17 cellular contexts compared by ENCODE assay signal in the genomic region with DNA sequence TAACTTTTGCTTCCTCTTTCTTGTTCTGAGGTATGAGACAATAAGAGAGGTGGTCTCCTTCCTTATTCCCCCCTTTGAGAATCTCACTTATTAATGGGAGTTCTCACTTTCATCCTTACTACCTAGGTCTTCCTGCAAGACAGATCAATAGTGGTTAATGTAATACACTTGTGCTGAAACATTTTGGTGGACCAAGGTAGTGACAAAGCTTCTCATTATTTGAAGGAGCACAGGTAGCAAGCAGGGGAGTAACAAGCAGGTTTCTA. TPM values are rescaled to one million over a fixed set of nuclear protein-coding genes. Genes with fewer than 3 reads are reported as not detected.
DNase-seq lines count a peak whose midpoint lies in the region; TF ChIP-seq lines count a peak whose summit lies in the region.
"Had no signal": no experiment of that assay in that cellular context is flagged by ENCODE, and none has a peak within 500 bp of the region (broad histone marks: within the 10 kb centered on the region; RNA-seq: fewer than 3 reads in every experiment).

No MANE protein-coding gene starts in this region.

- POLR2A ChIA-PET in HEK293 (lab: Yijun Ruan, JAX) = no interaction called here

- H3K4ac ChIP-seq in H9 (ENCODE audit: low read depth, low read length) = no peak overlapping the region

- H3K9me3 Mint-ChIP-seq in H9 = peaks cover 90 to 93% of the 10 kb centered on the region in 2 experiments

- H2BK12ac ChIP-seq in H9 (ENCODE audit: insufficient read length, low read depth, low read length) = no peak overlapping the region

- H3T11ph ChIP-seq in H9 (ENCODE audit: low read length) = no peak overlapping the region

- no peak overlapping the region for H3K14ac ChIP-seq in H9 (ENCODE audit: insufficient read depth, low read length)

- H2BK20ac ChIP-seq in H9 (ENCODE audit: low read depth, low read length, poor library complexity, severe bottlenecking) = no peak overlapping the region

- H4K20me1 ChIP-seq in H9 (ENCODE audit: control insufficient read depth, insufficient read depth, insufficient read length) = no peaks in the 10 kb centered on the region

- no peaks in the 10 kb centered on the region for H3K9me3 ChIP-seq in HEK293 (ENCODE audit: control insufficient read depth, insufficient read depth, low read depth, low read length)
- peaks cover 61% of the 10 kb centered on the region for H3K9me3 ChIP-seq in H9 (ENCODE audit: control insufficient read depth, low read depth, low read length)

- TF ChIP-seq CTCF in HEK293 (tag by site-specific recombination; IDR thresholded peaks at IDR 0.05) (no peak), fibroblast of villous mesenchyme (IDR thresholded peaks at IDR 0.05; ENCODE audit: insufficient read depth, low read depth, low read length) (no peak), H9 (conservative IDR thresholded peaks at IDR 0.05) (no peak)

- H3K27ac ChIP-seq in HEK293 (ENCODE audit: extremely low read depth, low read depth, low read length) (no peak overlapping the region), H9 (ENCODE audit: insufficient read length, low read depth, low read length) (no peak overlapping the region)

- H3K23ac ChIP-seq in H9 (ENCODE audit: insufficient read length, low read depth, low read length) = no peak overlapping the region

- peaks cover 0 to 30% of the 10 kb centered on the region in 2 experiments; a peak in 1 of 3 replicates for H3K36me3 ChIP-seq in HEK293 (ENCODE audit: control insufficient read depth in 2 of 2, insufficient read depth in 1 of 2, low read length in 2 of 2)

- H3K9ac ChIP-seq in H9 (ENCODE audit: extremely low read depth, insufficient read length, low read length) = no peak overlapping the region

- H3K27ac Mint-ChIP-seq in H9 = no peak overlapping the region
- H3K27ac Mint-ChIP-seq: B cell; T-helper 1 cell treated with Interleukin-12 subunit alpha and Interleukin-12 subunit beta and Interleukin-4 antibody, amounts not matched to agents 30 μg/mL and 1 μg/mL, for 36 hours had no signal

- H3K4me1 ChIP-seq in HEK293 (ENCODE audit: control insufficient read depth, insufficient read depth, low read length) (no peaks in the 10 kb centered on the region), H9 (ENCODE audit: insufficient read depth, low read length) (no peaks in the 10 kb centered on the region)

- H2AK5ac ChIP-seq in H9 (ENCODE audit: insufficient read length, low read length) = no peak overlapping the region

- no peak overlapping the region for H4K5ac ChIP-seq in H9 (ENCODE audit: insufficient read length, low read depth, low read length)

- no peak overlapping the region for H2BK15ac ChIP-seq in H9 (ENCODE audit: low read depth, low read length)

- no peaks in the 10 kb centered on the region; the same call in 1 of the 2 replicates for H3K27me3 Mint-ChIP-seq in H9 (ENCODE audit: low read depth)
- H3K27me3 Mint-ChIP-seq: B cell had no signal

- no peak overlapping the region for H3K4me3 Mint-ChIP-seq in H9
- H3K4me3 Mint-ChIP-seq: B cell; T-helper 1 cell treated with Interleukin-12 subunit alpha and Interleukin-12 subunit beta and Interleukin-4 antibody, amounts not matched to agents 30 μg/mL and 1 μg/mL, for 36 hours had no signal

- H2BK120ac ChIP-seq in H9 (ENCODE audit: low read depth, low read length, poor library complexity, severe bottlenecking) = no peak overlapping the region

- CTCF ChIA-PET in HEK293 (lab: Yijun Ruan, JAX) = interaction anchor here (0.6 kb wide), 1 partner anchor 217 kb away, joined by 3 read pairs; no protein-coding TSS in a partner anchor

- no peak overlapping the region for H2BK5ac ChIP-seq in H9 (ENCODE audit: insufficient read length, low read length)

- no peak overlapping the region for H4K8ac ChIP-seq in H9 (replicated peaks; ENCODE audit: insufficient read length, low read depth, low read length)

- H3K27me3 ChIP-seq in H9 (ENCODE audit: insufficient read depth, low read length) = no peaks in the 10 kb centered on the region

- no peak overlapping the region for H3K18ac ChIP-seq in H9 (ENCODE audit: insufficient read length, low read depth, low read length)

- no peaks in the 10 kb centered on the region; the same call in 1 of the 2 replicates for H3K79me2 ChIP-seq in H9 (ENCODE audit: insufficient read depth, low read length)

- H3K4me3 ChIP-seq in HEK293 (ENCODE audit: low read depth, low read length) (no peak overlapping the region), fibroblast of villous mesenchyme (ENCODE audit: low read depth, low read length) (no peak overlapping the region)

- H3K4me1 Mint-ChIP-seq in H9 = no peaks in the 10 kb centered on the region
- H3K4me1 Mint-ChIP-seq: B cell had no signal

- DNase-seq in CMK (ENCODE audit: low read depth) = peak; percentile 29
- DNase-seq in OCI-M1 (lab: John Stamatoyannopoulos, UW) = peak; percentile 88
- DNase-seq in fibroblast of villous mesenchyme (ENCODE audit: low read depth) = peak; percentile 17
- DNase-seq in activated effector memory CD4-positive, alpha-beta T cell treated with anti-CD3 and anti-CD28 coated beads, Interleukin-2, amount 50 U/mL, for 16 hours = no peak
- DNase-seq in T1000 (lab: John Stamatoyannopoulos, UW) = no peak
- no peak for DNase-seq in H9
- DNase-seq: DMS79 treated with DMSO at 0.1 percent for 48 hours, GDM1, GOT3, NCI-H146, NCI-H2107, NCI-H345, NCI-H526 treated with DMSO at 0.1 percent for 48 hours, SHP77 had no signal

- no peak overlapping the region for H3K4me2 ChIP-seq in H9 (ENCODE audit: insufficient read depth, insufficient read length, low read length)

- H4K91ac ChIP-seq in H9 (ENCODE audit: insufficient read length, low read depth, low read length) = no peak overlapping the region

- peaks cover 81 to 89% (median 87%) of the 10 kb centered on the region in 3 experiments for H3K36me3 Mint-ChIP-seq in H9 (ENCODE audit: insufficient read depth in 1 of 3, low read depth in 3 of 3)

- no peaks in the 10 kb centered on the region for H3K79me1 ChIP-seq in H9 (ENCODE audit: insufficient read depth, low read depth, low read length, poor library complexity, severe bottlenecking)

- H2AFZ ChIP-seq in H9 (ENCODE audit: low read length) = no peak overlapping the region

- H3K56ac ChIP-seq in H9 (ENCODE audit: insufficient read length, low read depth, low read length) = no peak overlapping the region

- no peaks in the 10 kb centered on the region for H3K23me2 ChIP-seq in H9 (ENCODE audit: insufficient read length, low read depth, low read length, poor library complexity, severe bottlenecking)

TF ChIP-seq in HEK293, 187 proteins besides CTCF, POLR2A, EP300 and RAD21:
- TF ChIP-seq ZNF521 (tag by site-specific recombination; IDR thresholded peaks at IDR 0.05) (no peak), ZNF549 (tag by site-specific recombination; IDR thresholded peaks at IDR 0.05) (no peak), ZNF274 (IDR thresholded peaks at IDR 0.05; ENCODE audit: low read length) (no peak), ZNF274 (tag by site-specific recombination; IDR thresholded peaks at IDR 0.05; ENCODE audit: borderline replicate concordance) (0 out of 2 replicates have a peak, but pooled peaks have one; percentile 50), ZBTB6 (tag by site-specific recombination; IDR thresholded peaks at IDR 0.05) (no peak)

RNA-seq across cellular contexts. Expression of gene ZNF700, which starts 17.9 kb away (rescaled TPM):
- total RNA-seq in fibroblast of villous mesenchyme (6.9 and 7.7 TPM in 2 replicates), H9 (2021) (9.3 and 9.9 TPM in 2 replicates)

RNA-seq across cellular contexts. Expression of gene ZNF763, which starts 22.1 kb away (rescaled TPM):
- 0.32 and 0.86 TPM in 2 replicates for total RNA-seq in fibroblast of villous mesenchyme
- total RNA-seq in H9 (2021) = 0.77 and 1.3 TPM in 2 replicates

RNA-seq across cellular contexts. Expression of gene ZNF69, which starts 55.2 kb away (rescaled TPM):
- 8.1 and 12.1 TPM in 2 replicates for total RNA-seq in fibroblast of villous mesenchyme
- total RNA-seq in H9 (2021) = 25.4 and 27.3 TPM in 2 replicates

Comparison
In these comparisons a context has a peak if more than half of its experiments do, and no peak if none do; other contexts are left out.
1. DNase-seq: peak in CMK (single experiment), OCI-M1 (single experiment) and fibroblast of villous mesenchyme (single experiment); none in activated effector memory CD4-positive, alpha-beta T cell treated with anti-CD3 and anti-CD28 coated beads, Interleukin-2, amount 50 U/mL, for 16 hours (single experiment), T1000 (single experiment) and H9 (single experiment).